Comparison of ENCODE assay signal across 8 cellular contexts in the genomic region with DNA sequence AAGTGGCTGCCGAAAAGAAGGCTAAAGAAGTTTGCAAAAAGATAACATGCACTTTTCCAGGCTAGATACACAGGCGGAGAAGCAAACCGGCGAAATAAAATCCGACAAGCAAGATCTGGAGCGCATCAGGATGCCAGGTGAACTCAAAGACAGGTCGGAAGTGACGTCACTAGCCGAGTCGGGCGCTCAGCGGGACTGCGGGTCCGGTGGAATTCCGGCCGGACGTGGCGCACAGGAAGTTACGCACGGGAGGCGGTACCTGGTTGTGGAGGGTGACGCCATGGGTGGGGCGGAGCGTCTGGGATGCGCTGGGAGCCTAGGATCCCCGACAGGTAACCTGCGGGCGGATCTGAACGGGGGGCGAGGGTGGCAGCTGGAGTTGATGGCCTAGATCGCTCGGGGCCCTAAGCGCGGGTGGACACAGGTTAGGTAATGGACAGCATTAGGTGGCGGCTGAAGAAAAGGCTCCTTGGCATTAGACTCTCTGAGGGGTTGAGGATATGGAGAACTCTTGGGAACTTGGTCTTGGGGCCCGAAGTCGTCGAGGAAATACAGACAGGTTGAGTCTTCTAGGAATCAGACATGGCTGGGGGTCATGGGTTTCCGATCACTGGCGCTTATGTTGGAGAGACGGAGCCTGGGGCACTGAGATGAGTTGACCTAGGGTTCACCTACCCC. TPM values are rescaled to one million over a fixed set of nuclear protein-coding genes. Genes with fewer than 3 reads are reported as not detected.
A peak's percentile ranks its signal among the peaks of the same experiment; 100 is the strongest.
DNase-seq lines count a peak whose midpoint lies in the region; ATAC-seq and TF ChIP-seq lines count a peak whose summit lies in the region.

No MANE protein-coding gene starts in this region.

- peak overlapping the region; percentile 63 for H3K4me2 ChIP-seq in MM.1S (ENCODE audit: low read depth, low read length)
- peak overlapping the region; percentile 95 for H3K4me2 ChIP-seq in neural cell (ENCODE audit: low read length)

- peak overlapping the region; percentile 92 for H3K4me3 Mint-ChIP-seq in stimulated activated naive CD8-positive, alpha-beta T cell treated with anti-CD3 and anti-CD28 coated beads, Interleukin-15, Interleukin-2, amounts not matched to agents 100 ng/mL and 50 ng/mL, for 24 hours

- H3F3A ChIP-seq in MM.1S (ENCODE audit: insufficient read depth, low read length) (no peaks in the 10 kb centered on the region), neural cell (ENCODE audit: insufficient read depth, low read length, poor library complexity, severe bottlenecking) (no peaks in the 10 kb centered on the region)

- H3K4me1 ChIP-seq in MM.1S (ENCODE audit: low read length) (peaks cover 17% of the 10 kb centered on the region), foreskin keratinocyte (no peaks in the 10 kb centered on the region)

- H3K27me3 ChIP-seq in MM.1S (replicated peaks; ENCODE audit: insufficient read depth, low read length) = no peaks in the 10 kb centered on the region
- no peaks in the 10 kb centered on the region for H3K27me3 ChIP-seq in foreskin keratinocyte
- no peaks in the 10 kb centered on the region for H3K27me3 ChIP-seq in neural cell (ENCODE audit: insufficient read depth, low read depth, low read length)

- H3K9me2 ChIP-seq in MM.1S (replicated peaks; ENCODE audit: insufficient read depth, low read length) = no peaks in the 10 kb centered on the region
- H3K9me2 ChIP-seq in neural cell (ENCODE audit: insufficient read depth, low read length) = no peaks in the 10 kb centered on the region

- H2AFZ ChIP-seq in MM.1S (ENCODE audit: low read length) = peak overlapping the region; percentile 69
- peak overlapping the region; percentile 78 for H2AFZ ChIP-seq in neural cell (ENCODE audit: low read depth, low read length)

- peak overlapping the region; percentile 55; the same call in 1 of the 2 replicates for H3K27ac ChIP-seq in MM.1S (ENCODE audit: low read length)
- H3K27ac ChIP-seq in foreskin keratinocyte = peak overlapping the region; percentile 68
- peak overlapping the region; percentile 91 for H3K27ac ChIP-seq in neural cell (ENCODE audit: low read length)

- ATAC-seq in foreskin keratinocyte = peak; percentile 99

- H3K9me3 ChIP-seq in MM.1S (replicated peaks; ENCODE audit: insufficient read depth, low read length) = no peaks in the 10 kb centered on the region
- no peaks in the 10 kb centered on the region for H3K9me3 ChIP-seq in neural cell (ENCODE audit: low read length)

- peak overlapping the region; percentile 94 for H3K27ac Mint-ChIP-seq in stimulated activated naive CD8-positive, alpha-beta T cell treated with anti-CD3 and anti-CD28 coated beads, Interleukin-15, Interleukin-2, amounts not matched to agents 100 ng/mL and 50 ng/mL, for 24 hours

- no peaks in the 10 kb centered on the region for H3K9me3 Mint-ChIP-seq in stimulated activated naive CD8-positive, alpha-beta T cell treated with anti-CD3 and anti-CD28 coated beads, Interleukin-15, Interleukin-2, amounts not matched to agents 100 ng/mL and 50 ng/mL, for 24 hours

- peak; percentile 46 for TF ChIP-seq RAD21 in neural cell (conservative IDR thresholded peaks at IDR 0.05)

- peaks cover 24% of the 10 kb centered on the region for H3K4me1 Mint-ChIP-seq in stimulated activated naive CD8-positive, alpha-beta T cell treated with anti-CD3 and anti-CD28 coated beads, Interleukin-15, Interleukin-2, amounts not matched to agents 100 ng/mL and 50 ng/mL, for 24 hours (ENCODE audit: low read depth)

- H3K36me3 ChIP-seq in MM.1S (replicated peaks; ENCODE audit: insufficient read depth, low read length) (no peaks in the 10 kb centered on the region), neural cell (ENCODE audit: insufficient read depth, low read length) (no peaks in the 10 kb centered on the region)

- H3K36me3 Mint-ChIP-seq in stimulated activated naive CD8-positive, alpha-beta T cell treated with anti-CD3 and anti-CD28 coated beads, Interleukin-15, Interleukin-2, amounts not matched to agents 100 ng/mL and 50 ng/mL, for 24 hours (ENCODE audit: low read depth) = no peaks in the 10 kb centered on the region

- H3K9ac ChIP-seq in MM.1S (ENCODE audit: low read length) (peak overlapping the region; percentile 51), neural cell (ENCODE audit: low read length) (peak overlapping the region; percentile 75)

- TF ChIP-seq EP300 in neural cell (conservative IDR thresholded peaks at IDR 0.05; ENCODE audit: poor library complexity, severe bottlenecking) = peak; percentile 78

- H4K20me1 ChIP-seq in MM.1S (ENCODE audit: insufficient read depth, low read length) (no peaks in the 10 kb centered on the region), neural cell (ENCODE audit: insufficient read depth) (no peaks in the 10 kb centered on the region)

- TF ChIP-seq CTCF in MM.1S (IDR thresholded peaks at IDR 0.05; ENCODE audit: low read length) = no peak
- no peak for TF ChIP-seq CTCF in foreskin keratinocyte (conservative IDR thresholded peaks at IDR 0.05)
- no peak for TF ChIP-seq CTCF in neural cell (IDR thresholded peaks at IDR 0.05; ENCODE audit: poor library complexity, severe bottlenecking)

- H3K79me2 ChIP-seq in MM.1S (ENCODE audit: low read length) = peaks cover 14% of the 10 kb centered on the region
- H3K79me2 ChIP-seq in neural cell (replicated peaks; ENCODE audit: insufficient read depth, low read length) = peaks cover 12% of the 10 kb centered on the region

- DNase-seq in EH (ENCODE audit: low read depth) (peak; percentile 92), GOT3 (lab: John Stamatoyannopoulos, UW) (peak; percentile 86), MM.1S (peak; percentile 100), SHP77 treated with DMSO at 0.1 percent for 48 hours (lab: John Stamatoyannopoulos, UW) (peak; percentile 27), foreskin keratinocyte (peak; percentile 84 to 91)
- DNase-seq in activated naive CD4-positive, alpha-beta T cell (lab: John Stamatoyannopoulos, UW) = peak; percentile 82 to 85 (median 84)

- H3K27me3 Mint-ChIP-seq in stimulated activated naive CD8-positive, alpha-beta T cell treated with anti-CD3 and anti-CD28 coated beads, Interleukin-15, Interleukin-2, amounts not matched to agents 100 ng/mL and 50 ng/mL, for 24 hours = peaks cover 14% of the 10 kb centered on the region

- peak overlapping the region; percentile 62 for H3K4me3 ChIP-seq in MM.1S (ENCODE audit: low read length)
- peak overlapping the region; percentile 71 for H3K4me3 ChIP-seq in neural cell (ENCODE audit: low read length)

TF ChIP-seq in neural cell, 6 proteins besides CTCF, POLR2A, EP300 and RAD21:
- TF ChIP-seq TAF1 (IDR thresholded peaks at IDR 0.05; ENCODE audit: low read depth) = no peak
- TF ChIP-seq MXI1 (conservative IDR thresholded peaks at IDR 0.05; ENCODE audit: poor library complexity, severe bottlenecking) = peak; percentile 59
- TF ChIP-seq POLR2AphosphoS5 (IDR thresholded peaks at IDR 0.05) = peak; percentile 95
- peak; percentile 37 for TF ChIP-seq SMC3 (conservative IDR thresholded peaks at IDR 0.05; ENCODE audit: poor library complexity)

RNA-seq across cellular contexts. Expression of a gene that starts 29.0 kb away (rescaled TPM):
- 5.5 and 5.9 TPM in 2 replicates for total RNA-seq in foreskin keratinocyte
- polyA plus RNA-seq in foreskin keratinocyte (1.9 and 2.2 TPM in 2 replicates), neural cell (1.8 and 2.0 TPM in 2 replicates)
- 3.4 and 3.9 TPM in 2 replicates for polyA minus RNA-seq in neural cell

Comparison
In these comparisons a context has a peak if more than half of its experiments do, and no peak if none do; other contexts are left out.
1. Peak in every context shown above with its lines: DNase-seq, ATAC-seq, H3K4me3 ChIP-seq and H3K27ac ChIP-seq.
2. DNase-seq: peak in every context shown above with its lines; median percentile 100 in MM.1S; 92 in EH; 88 in foreskin keratinocyte; 86 in GOT3; 84 in activated naive CD4-positive, alpha-beta T cell; 27 in SHP77 treated with DMSO at 0.1 percent for 48 hours.